8 cellular contexts compared by ENCODE assay signal in the genomic region with DNA sequence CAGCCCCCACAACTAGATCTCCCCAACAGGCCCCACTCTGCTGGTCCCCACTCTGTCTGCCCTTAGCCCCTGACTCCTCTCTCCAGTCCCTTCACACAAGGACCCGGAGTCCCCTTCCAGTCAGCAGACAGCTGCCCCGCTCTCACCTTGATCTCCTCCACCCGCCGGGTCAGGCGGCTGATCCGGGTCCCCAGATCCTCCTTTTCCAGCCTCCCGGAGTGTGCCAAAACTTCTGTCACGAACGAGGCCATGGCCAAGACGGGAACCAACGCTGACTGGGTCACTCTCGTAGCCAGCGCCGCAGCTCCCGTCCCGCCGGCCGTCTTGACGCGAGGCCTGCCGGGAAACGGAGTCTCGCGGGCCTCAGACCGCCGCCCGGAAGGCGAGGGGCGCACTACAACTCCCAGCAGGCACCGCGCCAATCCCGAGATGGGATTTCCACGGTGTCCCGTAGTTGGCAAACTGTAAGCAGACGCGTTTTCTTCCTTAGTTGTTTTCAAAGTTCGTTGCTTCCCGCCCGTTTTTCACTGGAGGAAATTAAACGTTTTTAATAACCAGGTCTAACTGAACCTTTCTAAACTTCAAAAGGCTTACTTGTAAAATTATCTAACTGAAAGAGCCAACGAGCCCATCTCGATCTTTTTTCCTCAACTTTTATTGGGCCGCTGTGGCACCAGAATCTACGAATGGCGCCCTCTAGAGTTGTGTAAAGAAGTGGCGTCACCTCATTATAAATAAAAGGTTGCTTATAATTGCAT. TPM values are rescaled to one million over a fixed set of nuclear protein-coding genes. Genes with fewer than 3 reads are reported as not detected.
DNase-seq lines count a peak whose midpoint lies in the region; ATAC-seq and TF ChIP-seq lines count a peak whose summit lies in the region.

A gene with protein sequence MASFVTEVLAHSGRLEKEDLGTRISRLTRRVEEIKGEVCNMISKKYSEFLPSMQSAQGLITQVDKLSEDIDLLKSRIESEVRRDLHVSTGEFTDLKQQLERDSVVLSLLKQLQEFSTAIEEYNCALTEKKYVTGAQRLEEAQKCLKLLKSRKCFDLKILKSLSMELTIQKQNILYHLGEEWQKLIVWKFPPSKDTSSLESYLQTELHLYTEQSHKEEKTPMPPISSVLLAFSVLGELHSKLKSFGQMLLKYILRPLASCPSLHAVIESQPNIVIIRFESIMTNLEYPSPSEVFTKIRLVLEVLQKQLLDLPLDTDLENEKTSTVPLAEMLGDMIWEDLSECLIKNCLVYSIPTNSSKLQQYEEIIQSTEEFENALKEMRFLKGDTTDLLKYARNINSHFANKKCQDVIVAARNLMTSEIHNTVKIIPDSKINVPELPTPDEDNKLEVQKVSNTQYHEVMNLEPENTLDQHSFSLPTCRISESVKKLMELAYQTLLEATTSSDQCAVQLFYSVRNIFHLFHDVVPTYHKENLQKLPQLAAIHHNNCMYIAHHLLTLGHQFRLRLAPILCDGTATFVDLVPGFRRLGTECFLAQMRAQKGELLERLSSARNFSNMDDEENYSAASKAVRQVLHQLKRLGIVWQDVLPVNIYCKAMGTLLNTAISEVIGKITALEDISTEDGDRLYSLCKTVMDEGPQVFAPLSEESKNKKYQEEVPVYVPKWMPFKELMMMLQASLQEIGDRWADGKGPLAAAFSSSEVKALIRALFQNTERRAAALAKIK (minus strand): TSS at position 277 of the 758 bp plus-strand sequence. CDS start 26 bp downstream, at position 251.

- intact Hi-C loops in T-helper 1 cell treated with Interleukin-12 subunit alpha and Interleukin-12 subunit beta and Interleukin-4 antibody, amounts not matched to agents 30 ng/mL and 1 ng/mL, for 36 hours (cut with micrococcal nuclease) = loop anchor here (1.0 to 5.0 kb wide), 14 partner anchors 23 to 1903 kb away; a partner anchor contains a TSS
- intact Hi-C loops in heart right ventricle (cut with DNase I) = no loop called here
- intact Hi-C loops in posterior cingulate gyrus (cut with DNase I) = loop anchor here (2.0 kb wide), 2 partner anchors 101 to 459 kb away; a partner anchor contains a TSS

- peak in 2 of 4 donors; percentile 42 to 64 for TF ChIP-seq POLR2A in upper lobe of left lung (IDR thresholded peaks at IDR 0.05)

- WGBS in heart right ventricle, 2 donors = 0% methylated on average over 46 of the region's 46 CpGs
- 0% methylated on average over 25 to 44 of the region's 46 CpGs for WGBS in upper lobe of left lung, 2 donors

- H3K4me3 ChIP-seq in heart right ventricle (peak within 1 kb of the TSS; percentile 48 to 89 (median 76)), upper lobe of left lung (peak within 1 kb of the TSS; percentile 32 to 92 (median 71))

- ATAC-seq in HG02884 (IDR thresholded peaks at IDR 0.05; ENCODE audit: unreplicated experiment) = peak; percentile 97
- ATAC-seq in heart right ventricle = peak; percentile 97 to 98 (median 98)
- peak; percentile 98 to 100 for ATAC-seq in upper lobe of left lung (ENCODE audit: low FRiP score in 2 of 2)

- H3K27me3 ChIP-seq in heart right ventricle (no peaks in the 10 kb centered on the region), upper lobe of left lung (no peaks in the 10 kb centered on the region)

- TF ChIP-seq CTCF in GM13977 (IDR thresholded peaks at IDR 0.05; ENCODE audit: extremely low read depth, insufficient read depth, missing control alignments) = peak; percentile 70
- peak; percentile 71 to 93 (median 82) for TF ChIP-seq CTCF in heart right ventricle (IDR thresholded peaks at IDR 0.05)
- TF ChIP-seq CTCF in upper lobe of left lung (IDR thresholded peaks at IDR 0.05) = peak; percentile 57 to 75 (median 69)

- H3K36me3 ChIP-seq in heart right ventricle = peaks cover 0 to 25% (median 0%) of the 10 kb centered on the region in 9 donors
- peaks cover 0 to 15% (median 0%) of the 10 kb centered on the region in 4 donors for H3K36me3 ChIP-seq in upper lobe of left lung

- DNase-seq in GM13977 (ENCODE audit: low spot score) (peak; percentile 87), NCI-H146 treated with DMSO at 0.1 percent for 48 hours (lab: John Stamatoyannopoulos, UW; ENCODE audit: unreplicated experiment) (peak; percentile 88), amniotic stem cell (lab: John Stamatoyannopoulos, UW) (peak; percentile 98), heart right ventricle (peak; percentile 98 to 99), posterior cingulate gyrus (peak; percentile 93 to 99 (median 96)), upper lobe of left lung (peak; percentile 97 to 98)

- in situ Hi-C loops in GM13977 (cut with MboI; ENCODE audit: low pct_unique_long_range_greater_than_20kb, low sequenced_read_pairs, unreplicated experiment) = no loop called here

- H3K4me1 ChIP-seq in heart right ventricle = peaks cover 0 to 25% (median 17%) of the 10 kb centered on the region in 9 donors
- peaks cover 13 to 17% (median 13%) of the 10 kb centered on the region in 4 donors for H3K4me1 ChIP-seq in upper lobe of left lung

- TF ChIP-seq EP300 in upper lobe of left lung (IDR thresholded peaks at IDR 0.05) = no peak

- H3K9me3 ChIP-seq in heart right ventricle (no peaks in the 10 kb centered on the region), upper lobe of left lung (no peaks in the 10 kb centered on the region)

- H3K27ac ChIP-seq in heart right ventricle (peak within 1 kb of the TSS; percentile 42 to 89 (median 82)), upper lobe of left lung (peak within 1 kb of the TSS; percentile 75 to 87 (median 84))

RNA-seq across cellular contexts. Expression of the gene that starts here (rescaled TPM):
- 18.7 and 19.3 TPM in 2 replicates for total RNA-seq in T-helper 1 cell treated with Interleukin-12 subunit alpha and Interleukin-12 subunit beta and Interleukin-4 antibody, amounts not matched to agents 30 ng/mL and 1 ng/mL, for 36 hours
- total RNA-seq in heart right ventricle (10 to 100 TPM in 2 of 10 donors, 1 to 10 TPM in 8; 7.5 to 11.4 (median 9.3) TPM), upper lobe of left lung (10 to 100 TPM in 2 of 6 donors, 1 to 10 TPM in 4; 6.7 to 13.8 (median 9.8) TPM)
- polyA plus RNA-seq in heart right ventricle = 1 to 10 TPM; 2.2 to 6.9 TPM

Comparison
In these comparisons a context has a peak if more than half of its experiments do, and no peak if none do; other contexts are left out.
1. Peak in every context shown above with its lines: DNase-seq, ATAC-seq, H3K4me3 ChIP-seq and H3K27ac ChIP-seq.
2. intact Hi-C loops: an anchor here in T-helper 1 cell treated with Interleukin-12 subunit alpha and Interleukin-12 subunit beta and Interleukin-4 antibody, amounts not matched to agents 30 ng/mL and 1 ng/mL, for 36 hours (1.0 to 5.0 kb wide) and posterior cingulate gyrus (2.0 kb wide); none called in heart right ventricle.